Comparison of ENCODE assay signal across 24 cellular contexts in the genomic region with DNA sequence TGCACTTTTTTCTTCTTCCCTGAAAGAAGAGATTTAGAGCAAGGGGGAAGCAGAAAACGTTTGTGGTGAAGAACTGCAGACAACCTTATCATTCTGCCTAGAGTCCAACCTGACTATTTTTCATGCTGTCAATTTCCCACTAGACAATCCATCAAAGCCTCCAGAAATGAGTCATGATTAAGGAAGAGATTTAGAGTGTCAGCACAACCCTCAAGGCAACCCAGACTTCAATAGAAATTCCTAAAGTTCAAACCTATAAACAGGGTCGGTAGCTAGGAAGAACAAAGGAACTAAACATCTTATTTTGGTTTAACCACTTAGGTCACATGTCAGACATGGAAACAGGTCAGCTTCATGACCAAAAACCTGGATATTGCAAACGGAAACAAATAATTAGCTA.
DNase-seq lines count a peak whose midpoint lies in the region; ATAC-seq and TF ChIP-seq lines count a peak whose summit lies in the region.
"Had no signal": no experiment of that assay in that cellular context is flagged by ENCODE, and none has a peak within 500 bp of the region (broad histone marks: within the 10 kb centered on the region; RNA-seq: fewer than 3 reads in every experiment).

No MANE protein-coding gene starts in this region.

- POLR2A ChIA-PET in CD8-positive, alpha-beta memory T cell (lab: Charles Lee) = no interaction called here

- H2AFZ ChIP-seq in mammary epithelial cell (ENCODE audit: low read depth, low read length) = no peak overlapping the region

- no peak overlapping the region for H3K9ac ChIP-seq in mammary epithelial cell (ENCODE audit: insufficient read depth, low read length)

- no peaks in the 10 kb centered on the region for H4K20me1 ChIP-seq in mammary epithelial cell (ENCODE audit: insufficient read depth, low read length)

- H3K4me2 ChIP-seq in mammary epithelial cell (ENCODE audit: insufficient read depth, low read depth, low read length) = peak overlapping the region; percentile 57

- BruUV-seq in mammary epithelial cell (replicated peaks; lab: Mats Ljungman, UMichigan) = no TSS peak

- ATAC-seq in HG02610 (IDR thresholded peaks at IDR 0.05; ENCODE audit: unreplicated experiment) = no peak
- ATAC-seq: naive thymus-derived CD4-positive, alpha-beta T cell had no signal

- peaks cover 31% of the 10 kb centered on the region for H3K4me1 Mint-ChIP-seq in mesothelial cell of epicardium
- no peaks in the 10 kb centered on the region for H3K4me1 Mint-ChIP-seq in CD8-positive, alpha-beta memory T cell
- no peaks in the 10 kb centered on the region for H3K4me1 Mint-ChIP-seq in activated T-helper 1 cell treated with anti-CD3 and anti-CD28 coated beads, Interleukin-12 subunit alpha, Interleukin-12 subunit beta, Interleukin-2, Interleukin-4 antibody, amounts not matched to agents 30 ng/mL and 10 ng/mL and 1 ng/mL, durations not matched to agents 14 hours and 24 hours and 36 hours (ENCODE audit: low read depth)
- H3K4me1 Mint-ChIP-seq: naive thymus-derived CD4-positive, alpha-beta T cell had no signal

- peak overlapping the region; percentile 36 for H3K27ac ChIP-seq in mammary epithelial cell (ENCODE audit: insufficient read depth, low read depth, low read length)
- H3K27ac ChIP-seq in CD8-positive, alpha-beta memory T cell (ENCODE audit: low read depth, low read length) = no peak overlapping the region
- H3K27ac ChIP-seq: 22Rv1, esophagus muscularis mucosa, upper lobe of left lung had no signal

- H3K36me3 ChIP-seq in mammary epithelial cell (ENCODE audit: insufficient read depth, low read length) = no peaks in the 10 kb centered on the region
- peaks cover 6% of the 10 kb centered on the region for H3K36me3 ChIP-seq in CD8-positive, alpha-beta memory T cell (ENCODE audit: insufficient read depth, low read length)

- in situ Hi-C loops in mammary epithelial cell (cut with MboI; ENCODE audit: low sequenced_read_pairs in 2 of 2) = loop anchor here (25.0 kb wide), 1 partner anchor 305 kb away; the partner anchor contains the start of gene DLX2 (in 2 of the 2)

- peak; percentile 50 for DNase-seq in NCI-H2227 treated with DMSO at 0.1 percent for 48 hours (lab: John Stamatoyannopoulos, UW)
- DNase-seq in NCI-H2227 (lab: John Stamatoyannopoulos, UW; ENCODE audit: unreplicated experiment) = no peak
- DNase-seq in OCI-M1 (lab: John Stamatoyannopoulos, UW) = peak; percentile 47
- peak; percentile 19 for DNase-seq in mammary epithelial cell
- no peak for DNase-seq in mesothelial cell of epicardium (ENCODE audit: low spot score in 2 of 2, unreplicated experiment in 2 of 2)
- DNase-seq in CD8-positive, alpha-beta memory T cell = no peak
- DNase-seq in activated T-helper 1 cell treated with anti-CD3 and anti-CD28 coated beads, Interleukin-12 subunit alpha, Interleukin-12 subunit beta, Interleukin-2, Interleukin-4 antibody, amounts not matched to agents 30 ng/mL and 10 ng/mL and 1 ng/mL, durations not matched to agents 14 hours and 24 hours and 36 hours (ENCODE audit: low spot score) = no peak
- DNase-seq: activated CD4-positive, CD25-positive, alpha-beta regulatory T cell treated with anti-CD3 and anti-CD28 coated beads, Interleukin-2, amount 50 U/mL, for 72 hours; activated naive CD4-positive, alpha-beta T cell treated with Interleukin-2 at 50 U/mL for 16 hours; activated T-cell treated with anti-CD3 and anti-CD28 coated beads, Interleukin-2, amount 50 U/mL, for 1 hour; amygdala; central memory CD4-positive, alpha-beta T cell; Kasumi-1; mesenchymal stem cell; naive thymus-derived CD4-positive, alpha-beta T cell; NCI-H1092; NCI-H187 treated with DMSO at 0.1 percent for 48 hours; NCI-H446; NK-92 treated with Interleukin-12 subunit alpha and Interleukin-12 subunit beta, amount 100 ng/mL, for 24 hours; RPMI8226; upper lobe of left lung had no signal

- no peaks in the 10 kb centered on the region for H3K79me2 ChIP-seq in mammary epithelial cell (ENCODE audit: insufficient read depth, low read length)

- no peaks in the 10 kb centered on the region for H3K9me3 ChIP-seq in mammary epithelial cell (replicated peaks; ENCODE audit: insufficient read depth, low read length)
- no peaks in the 10 kb centered on the region for H3K9me3 ChIP-seq in CD8-positive, alpha-beta memory T cell (ENCODE audit: low read length)
- H3K9me3 ChIP-seq: esophagus muscularis mucosa, upper lobe of left lung had no signal

- dilution Hi-C loops in mammary epithelial cell (cut with HindIII; ENCODE audit: low sequenced_read_pairs) = no loop called here

- no peaks in the 10 kb centered on the region for H3K9me3 Mint-ChIP-seq in mesothelial cell of epicardium
- H3K9me3 Mint-ChIP-seq in CD8-positive, alpha-beta memory T cell = no peaks in the 10 kb centered on the region
- no peaks in the 10 kb centered on the region for H3K9me3 Mint-ChIP-seq in activated T-helper 1 cell treated with anti-CD3 and anti-CD28 coated beads, Interleukin-12 subunit alpha, Interleukin-12 subunit beta, Interleukin-2, Interleukin-4 antibody, amounts not matched to agents 30 ng/mL and 10 ng/mL and 1 ng/mL, durations not matched to agents 14 hours and 24 hours and 36 hours
- H3K9me3 Mint-ChIP-seq: naive thymus-derived CD4-positive, alpha-beta T cell had no signal

- CTCF ChIA-PET in mammary epithelial cell (lab: Charles Lee; ENCODE audit: low non-redundant PET) = no interaction called here
- CTCF ChIA-PET in CD8-positive, alpha-beta memory T cell (lab: Charles Lee) = no interaction called here

- TF ChIP-seq CTCF in mammary epithelial cell (conservative IDR thresholded peaks at IDR 0.05 in 1 of 2, IDR thresholded peaks at IDR 0.05 in 1 of 2; ENCODE audit: extremely low read depth in 1 of 2, insufficient read depth in 1 of 2, low read depth in 1 of 2, low read length in 2 of 2) (no peak), mesothelial cell of epicardium (IDR thresholded peaks at IDR 0.05; ENCODE audit: unreplicated experiment) (no peak)

- no peaks in the 10 kb centered on the region for H3K27me3 Mint-ChIP-seq in mesothelial cell of epicardium (ENCODE audit: low read depth)
- no peaks in the 10 kb centered on the region for H3K27me3 Mint-ChIP-seq in CD8-positive, alpha-beta memory T cell
- no peaks in the 10 kb centered on the region for H3K27me3 Mint-ChIP-seq in activated T-helper 1 cell treated with anti-CD3 and anti-CD28 coated beads, Interleukin-12 subunit alpha, Interleukin-12 subunit beta, Interleukin-2, Interleukin-4 antibody, amounts not matched to agents 30 ng/mL and 10 ng/mL and 1 ng/mL, durations not matched to agents 14 hours and 24 hours and 36 hours (ENCODE audit: insufficient read depth)
- H3K27me3 Mint-ChIP-seq: naive thymus-derived CD4-positive, alpha-beta T cell had no signal

- intact Hi-C loops in mammary epithelial cell (cut with micrococcal nuclease) = loop anchor here (5.0 kb wide), 1 partner anchor 210 kb away; no protein-coding TSS in a partner anchor
- intact Hi-C loops in activated T-helper 1 cell treated with anti-CD3 and anti-CD28 coated beads, Interleukin-12 subunit alpha, Interleukin-12 subunit beta, Interleukin-2, Interleukin-4 antibody, amounts not matched to agents 30 ng/mL and 10 ng/mL and 1 ng/mL, durations not matched to agents 14 hours and 24 hours and 36 hours (cut with micrococcal nuclease) = no loop called here

- peaks cover 14% of the 10 kb centered on the region for H3K36me3 Mint-ChIP-seq in mesothelial cell of epicardium
- peaks cover 13 to 67% (median 20%) of the 10 kb centered on the region in 3 donors for H3K36me3 Mint-ChIP-seq in CD8-positive, alpha-beta memory T cell
- peaks cover 32% of the 10 kb centered on the region for H3K36me3 Mint-ChIP-seq in activated T-helper 1 cell treated with anti-CD3 and anti-CD28 coated beads, Interleukin-12 subunit alpha, Interleukin-12 subunit beta, Interleukin-2, Interleukin-4 antibody, amounts not matched to agents 30 ng/mL and 10 ng/mL and 1 ng/mL, durations not matched to agents 14 hours and 24 hours and 36 hours (ENCODE audit: low read depth)

- no peak overlapping the region for H3K4me3 Mint-ChIP-seq in mesothelial cell of epicardium
- H3K4me3 Mint-ChIP-seq in CD8-positive, alpha-beta memory T cell = no peak overlapping the region
- H3K4me3 Mint-ChIP-seq in activated T-helper 1 cell treated with anti-CD3 and anti-CD28 coated beads, Interleukin-12 subunit alpha, Interleukin-12 subunit beta, Interleukin-2, Interleukin-4 antibody, amounts not matched to agents 30 ng/mL and 10 ng/mL and 1 ng/mL, durations not matched to agents 14 hours and 24 hours and 36 hours = no peak overlapping the region
- H3K4me3 Mint-ChIP-seq: naive thymus-derived CD4-positive, alpha-beta T cell had no signal

- H3K4me3 ChIP-seq in mammary epithelial cell (replicated peaks in 1 of 3; ENCODE audit: insufficient read depth in 1 of 3, low read depth in 2 of 3, low read length in 3 of 3) = peak overlapping the region in 1 of 3 experiments; percentile 4
- H3K4me3 ChIP-seq in CD8-positive, alpha-beta memory T cell (ENCODE audit: low read length) = no peak overlapping the region
- H3K4me3 ChIP-seq: esophagus muscularis mucosa, upper lobe of left lung had no signal

- H3K27me3 ChIP-seq in mammary epithelial cell (ENCODE audit: insufficient read depth, low read length) = no peaks in the 10 kb centered on the region
- H3K27me3 ChIP-seq in CD8-positive, alpha-beta memory T cell (ENCODE audit: insufficient read depth, low read length, poor library complexity, severe bottlenecking) = no peaks in the 10 kb centered on the region
- H3K27me3 ChIP-seq: esophagus muscularis mucosa, upper lobe of left lung had no signal

- peaks cover 15% of the 10 kb centered on the region for H3K4me1 ChIP-seq in mammary epithelial cell (ENCODE audit: insufficient read depth, low read length)
- no peaks in the 10 kb centered on the region for H3K4me1 ChIP-seq in CD8-positive, alpha-beta memory T cell (ENCODE audit: insufficient read depth, low read length)
- H3K4me1 ChIP-seq: upper lobe of left lung had no signal

- WGBS in mammary epithelial cell (ENCODE audit: low coverage, missing lambda C conversion rate) = 0% methylated on average over 3 of the region's 3 CpGs

- H3K27ac Mint-ChIP-seq in mesothelial cell of epicardium = peak overlapping the region; percentile 50
- H3K27ac Mint-ChIP-seq in CD8-positive, alpha-beta memory T cell = peak overlapping the region in 3 of 8 donors; percentile 8 to 48 (median 46)
- H3K27ac Mint-ChIP-seq in activated T-helper 1 cell treated with anti-CD3 and anti-CD28 coated beads, Interleukin-12 subunit alpha, Interleukin-12 subunit beta, Interleukin-2, Interleukin-4 antibody, amounts not matched to agents 30 ng/mL and 10 ng/mL and 1 ng/mL, durations not matched to agents 14 hours and 24 hours and 36 hours = no peak overlapping the region

Comparison
In these comparisons a context has a peak if more than half of its experiments do, and no peak if none do; other contexts are left out.
1. DNase-seq: peak in NCI-H2227 treated with DMSO at 0.1 percent for 48 hours (single experiment), OCI-M1 (single experiment) and mammary epithelial cell (single experiment); none in NCI-H2227 (single experiment), mesothelial cell of epicardium (0 of 2), CD8-positive, alpha-beta memory T cell (0 of 5) and activated T-helper 1 cell treated with anti-CD3 and anti-CD28 coated beads, Interleukin-12 subunit alpha, Interleukin-12 subunit beta, Interleukin-2, Interleukin-4 antibody, amounts not matched to agents 30 ng/mL and 10 ng/mL and 1 ng/mL, durations not matched to agents 14 hours and 24 hours and 36 hours (single experiment).